ENCODE assay signal across 1 cellular context in genomic region chr15:66593219-66593780, GRCh38.
TF ChIP-seq lines count a peak whose summit lies in the region.

No MANE protein-coding gene starts in this region.

TF ChIP-seq in K562, 482 proteins besides CTCF, POLR2A, EP300 and RAD21 (continued from another document):
- TF ChIP-seq NKRF (IDR thresholded peaks at IDR 0.05; ENCODE audit: borderline replicate concordance) (no peak), MAZ (CRISPR knock-in tag; conservative IDR thresholded peaks at IDR 0.05 in 1 of 2, IDR thresholded peaks at IDR 0.05 in 1 of 2) (no peak), ZNF518B (CRISPR knock-in tag; IDR thresholded peaks at IDR 0.05) (no peak), MLX (CRISPR knock-in tag; conservative IDR thresholded peaks at IDR 0.05) (no peak), ZNF217 (CRISPR knock-in tag; IDR thresholded peaks at IDR 0.05) (no peak)
TF ChIP-seq in K562: peak in this region for 0.
